Comparison of ENCODE assay signal across 23 cellular contexts in the genomic region with DNA sequence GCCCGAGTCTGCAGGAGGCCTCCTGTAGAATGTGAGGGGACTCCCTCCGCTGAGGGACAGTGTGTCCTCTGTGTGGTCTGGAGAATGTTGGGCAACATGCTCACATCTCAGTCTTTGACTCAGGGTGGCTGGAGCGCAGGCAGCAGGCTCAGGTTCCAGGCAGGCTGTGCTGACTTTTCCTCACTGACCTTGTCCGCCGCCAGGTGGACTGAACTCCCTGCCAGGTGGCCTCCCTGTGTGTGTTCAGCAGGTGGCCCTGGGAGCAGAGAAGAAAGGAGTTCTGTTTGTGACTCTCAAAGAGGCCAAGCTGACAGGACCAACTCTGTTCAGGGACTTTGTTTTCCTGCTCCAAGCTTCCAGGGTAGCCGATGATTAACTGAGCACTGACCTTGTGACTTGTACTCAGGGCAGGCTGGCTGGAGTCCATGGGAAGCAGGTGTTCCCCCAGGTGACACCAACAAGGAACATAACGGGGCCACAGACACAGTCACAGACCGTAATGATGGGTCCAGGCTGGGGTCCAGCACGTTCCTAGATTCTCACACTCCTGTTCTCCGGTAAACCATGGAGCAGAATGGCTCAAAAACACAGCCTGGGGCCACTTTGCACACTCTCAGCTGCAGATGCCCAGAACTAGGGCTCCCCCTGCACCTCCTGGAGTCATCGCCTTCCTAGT.
A peak's percentile ranks its signal among the peaks of the same experiment; 100 is the strongest.
DNase-seq lines count a peak whose midpoint lies in the region; ATAC-seq and TF ChIP-seq lines count a peak whose summit lies in the region.
"Had no signal": no experiment of that assay in that cellular context is flagged by ENCODE, and none has a peak within 500 bp of the region (broad histone marks: within the 10 kb centered on the region; RNA-seq: fewer than 3 reads in every experiment).

No MANE protein-coding gene starts in this region.

- no peaks in the 10 kb centered on the region for H3K36me3 Mint-ChIP-seq in Caco-2 (ENCODE audit: insufficient read depth, unreplicated experiment)
- H3K36me3 Mint-ChIP-seq: natural killer cell treated with Interleukin-12 subunit alpha and Interleukin-12 subunit beta and Interleukin-15 and Interleukin-18, amount 100 ng/mL, for 72 hours had no signal

- H3K27me3 ChIP-seq in Caco-2 (replicated peaks; ENCODE audit: control insufficient read depth, insufficient read depth, low read length) (no peaks in the 10 kb centered on the region), body of pancreas (no peaks in the 10 kb centered on the region)
- H3K27me3 ChIP-seq: gastroesophageal sphincter, tibial nerve had no signal

- intact Hi-C loops in Caco-2 (cut with micrococcal nuclease; ENCODE audit: unreplicated experiment) (loop anchor here (2.0 kb wide), 1 partner anchor 154 kb away; no protein-coding TSS in a partner anchor), body of pancreas (cut with DNase I) (no loop called here), mucosa of descending colon (cut with DNase I, micrococcal nuclease) (no loop called here)

- peak; percentile 15 to 48 for DNase-seq in Caco-2
- DNase-seq in NCI-H146 treated with DMSO at 0.1 percent for 48 hours (lab: John Stamatoyannopoulos, UW; ENCODE audit: unreplicated experiment): peak; percentile 89
- DNase-seq in body of pancreas: peak; percentile 91 to 97 (median 95)
- peak in 2 of 3 donors; percentile 3 to 27 for DNase-seq in mucosa of descending colon
- DNase-seq in HPDE6-E6E7 (ENCODE audit: extremely low spot score): no peak
- DNase-seq: activated naive CD4-positive, alpha-beta T cell treated with Interleukin-2 at 50 U/mL for 16 hours; activated T-cell treated with anti-CD3 and anti-CD28 coated beads, Interleukin-2, amount 50 U/mL, for 24 hours; amniotic stem cell; erythroblast; Karpas-422; left cardiac atrium; NK-92 treated with Interleukin-12 subunit alpha and Interleukin-12 subunit beta, amount 100 ng/mL, for 24 hours; SK-N-SH; stimulated activated CD4-positive, alpha-beta T cell treated with anti-CD3 and anti-CD28 coated beads, Interleukin-2, amount 100 ng/mL, for 24 hours; stimulated activated naive CD4-positive, alpha-beta T cell treated with Interleukin-2 at 50 U/mL for 16 hours; T1000 had no signal

- POLR2A ChIA-PET in Caco-2 (lab: Charles Lee): no interaction called here

- H3K4me3 ChIP-seq in Caco-2 (ENCODE audit: low read depth, low read length) (no peak overlapping the region), body of pancreas (no peak overlapping the region), mucosa of descending colon (no peak overlapping the region)
- H3K4me3 ChIP-seq: gastroesophageal sphincter, tibial nerve had no signal

- no peak overlapping the region for H3K27ac Mint-ChIP-seq in Caco-2 (ENCODE audit: unreplicated experiment)
- H3K27ac Mint-ChIP-seq: activated T-cell treated with anti-CD3 and anti-CD28 coated beads, Interleukin-2, amount 50 U/mL, for 24 hours; natural killer cell treated with Interleukin-12 subunit alpha and Interleukin-12 subunit beta and Interleukin-15 and Interleukin-18, amount 100 ng/mL, for 72 hours had no signal

- no peaks in the 10 kb centered on the region for H3K4me1 ChIP-seq in Caco-2
- peaks cover 37% of the 10 kb centered on the region for H3K4me1 ChIP-seq in body of pancreas
- no peaks in the 10 kb centered on the region for H3K4me1 ChIP-seq in mucosa of descending colon (ENCODE audit: low read depth)
- H3K4me1 ChIP-seq: gastroesophageal sphincter, tibial nerve had no signal

- peaks cover 2% of the 10 kb centered on the region for H3K27me3 Mint-ChIP-seq in Caco-2 (ENCODE audit: insufficient read depth, unreplicated experiment)

- no TSS peak for BruUV-seq in Caco-2 (replicated peaks; lab: Mats Ljungman, UMichigan)

- H3K4me3 Mint-ChIP-seq in Caco-2 (ENCODE audit: unreplicated experiment): no peak overlapping the region
- H3K4me3 Mint-ChIP-seq: activated T-cell treated with anti-CD3 and anti-CD28 coated beads, Interleukin-2, amount 50 U/mL, for 24 hours; natural killer cell treated with Interleukin-12 subunit alpha and Interleukin-12 subunit beta and Interleukin-15 and Interleukin-18, amount 100 ng/mL, for 72 hours had no signal

- no peaks in the 10 kb centered on the region for H3K9me3 ChIP-seq in Caco-2
- no peaks in the 10 kb centered on the region for H3K9me3 ChIP-seq in body of pancreas
- no peaks in the 10 kb centered on the region for H3K9me3 ChIP-seq in mucosa of descending colon
- H3K9me3 ChIP-seq: SK-N-SH, tibial nerve had no signal

- no peaks in the 10 kb centered on the region for H3K4me1 Mint-ChIP-seq in Caco-2 (ENCODE audit: low read depth, unreplicated experiment)

- TF ChIP-seq CTCF in Caco-2 (IDR thresholded peaks at IDR 0.05; ENCODE audit: insufficient read depth in 1 of 2, low read depth in 1 of 2, low read length in 1 of 2, severe bottlenecking in 1 of 2, unreplicated experiment in 1 of 2): peak in 1 of 2 experiments; percentile 16
- peak; percentile 10 to 83 (median 72) for TF ChIP-seq CTCF in body of pancreas (IDR thresholded peaks at IDR 0.05)
- no peak for TF ChIP-seq CTCF in mucosa of descending colon (IDR thresholded peaks at IDR 0.05)

- peak in 2 of 3 donors; percentile 49 to 51 for TF ChIP-seq POLR2A in body of pancreas (IDR thresholded peaks at IDR 0.05)

- H3K27ac ChIP-seq in body of pancreas: peak overlapping the region; percentile 86 to 93 (median 90)
- H3K27ac ChIP-seq: C4-2B, gastroesophageal sphincter, tibial nerve had no signal

- WGBS in body of pancreas, 2 donors: 24 to 25% methylated on average over 6 to 11 of the region's 11 CpGs

- ATAC-seq in body of pancreas (peak; percentile 94), mucosa of descending colon (peak; percentile 69), HG02588 (IDR thresholded peaks at IDR 0.05; ENCODE audit: unreplicated experiment) (no peak), HG02938 (IDR thresholded peaks at IDR 0.05; ENCODE audit: unreplicated experiment) (no peak), HG02798 (IDR thresholded peaks at IDR 0.05; ENCODE audit: poor library complexity, unreplicated experiment) (no peak)
- ATAC-seq: gastroesophageal sphincter, left cardiac atrium had no signal

- CTCF ChIA-PET in Caco-2 (lab: Charles Lee): no interaction called here

- H3K36me3 ChIP-seq in Caco-2 (ENCODE audit: control insufficient read depth, insufficient read depth, low read length): no peaks in the 10 kb centered on the region
- H3K36me3 ChIP-seq in body of pancreas (replicated peaks in 1 of 2; ENCODE audit: insufficient read depth in 1 of 2, low read depth in 2 of 2): no peaks in the 10 kb centered on the region
- H3K36me3 ChIP-seq in mucosa of descending colon (ENCODE audit: low read depth): no peaks in the 10 kb centered on the region
- H3K36me3 ChIP-seq: gastroesophageal sphincter, tibial nerve had no signal

- no peaks in the 10 kb centered on the region for H3K9me3 Mint-ChIP-seq in Caco-2 (ENCODE audit: unreplicated experiment)
- H3K9me3 Mint-ChIP-seq: activated T-cell treated with anti-CD3 and anti-CD28 coated beads, Interleukin-2, amount 50 U/mL, for 24 hours; natural killer cell treated with Interleukin-12 subunit alpha and Interleukin-12 subunit beta and Interleukin-15 and Interleukin-18, amount 100 ng/mL, for 72 hours had no signal

Comparison
In these comparisons a context has a peak if more than half of its experiments do, and no peak if none do; other contexts are left out.
1. ATAC-seq: peak in body of pancreas (single experiment) and mucosa of descending colon (single experiment); none in HG02588 (single experiment), HG02938 (single experiment) and HG02798 (single experiment).